10 cellular contexts compared by ENCODE assay signal in genomic region chr12:3962661-3963483, GRCh38.
DNase-seq lines count a peak whose midpoint lies in the region; ATAC-seq and TF ChIP-seq lines count a peak whose summit lies in the region.
"Had no signal": no experiment of that assay in that cellular context is flagged by ENCODE, and none has a peak within 500 bp of the region (broad histone marks: within the 10 kb centered on the region; RNA-seq: fewer than 3 reads in every experiment).

No MANE protein-coding gene starts in this region.

- no peaks in the 10 kb centered on the region for H3F3A ChIP-seq in MM.1S (ENCODE audit: insufficient read depth, low read length)

- no peaks in the 10 kb centered on the region for H3K9me3 ChIP-seq in MM.1S (replicated peaks; ENCODE audit: insufficient read depth, low read length)

- no peak overlapping the region for H3K4me3 ChIP-seq in MM.1S (ENCODE audit: low read length)

- H3K79me2 ChIP-seq in MM.1S (ENCODE audit: low read length), result no peaks in the 10 kb centered on the region

- no peaks in the 10 kb centered on the region for H3K4me1 ChIP-seq in MM.1S (ENCODE audit: low read length)

- no peaks in the 10 kb centered on the region for H3K9me2 ChIP-seq in MM.1S (replicated peaks; ENCODE audit: insufficient read depth, low read length)

- no peaks in the 10 kb centered on the region for H3K27me3 ChIP-seq in MM.1S (replicated peaks; ENCODE audit: insufficient read depth, low read length)

- ATAC-seq in GM18517 (IDR thresholded peaks at IDR 0.05; ENCODE audit: unreplicated experiment) (no peak), GM21737 (IDR thresholded peaks at IDR 0.05; ENCODE audit: unreplicated experiment) (no peak)

- H3K9ac ChIP-seq in MM.1S (ENCODE audit: low read length), result no peak overlapping the region

- TF ChIP-seq CTCF in MM.1S (IDR thresholded peaks at IDR 0.05; ENCODE audit: low read length), result no peak

- H2AFZ ChIP-seq in MM.1S (ENCODE audit: low read length), result no peak overlapping the region

- H3K4me2 ChIP-seq in MM.1S (ENCODE audit: low read depth, low read length), result no peak overlapping the region

- H4K20me1 ChIP-seq in MM.1S (ENCODE audit: insufficient read depth, low read length), result no peaks in the 10 kb centered on the region

- no peaks in the 10 kb centered on the region for H3K36me3 ChIP-seq in MM.1S (replicated peaks; ENCODE audit: insufficient read depth, low read length)

- H3K27ac ChIP-seq in MM.1S (ENCODE audit: low read length), result no peak overlapping the region

- DNase-seq in Daoy (ENCODE audit: low read depth), result peak; percentile 40
- DNase-seq in activated CD4-positive, CD25-positive, alpha-beta regulatory T cell treated with anti-CD3 and anti-CD28 coated beads, Interleukin-2, amount 50 U/mL, for 16 hours (ENCODE audit: low read depth, low spot score), result peak; percentile 14
- peak; percentile 14 for DNase-seq in activated naive CD8-positive, alpha-beta T cell treated with anti-CD3 and anti-CD28 coated beads, Interleukin-2, amount 50 U/mL, for 16 hours (ENCODE audit: low read depth, low spot score)
- peak; percentile 27 to 48 for DNase-seq in stimulated activated CD4-positive, alpha-beta T cell treated with anti-CD3 and anti-CD28 coated beads, Interleukin-15, amount 100 ng/mL, for 1 hour (ENCODE audit: low read depth in 1 of 2, low spot score in 1 of 2)
- DNase-seq in NCI-H748 (lab: John Stamatoyannopoulos, UW; ENCODE audit: unreplicated experiment), result no peak
- no peak for DNase-seq in MM.1S
- DNase-seq: DND-41, NCI-H69 had no signal

Comparison
In these comparisons a context has a peak if more than half of its experiments do, and no peak if none do; other contexts are left out.
1. DNase-seq: peak in Daoy (single experiment), activated CD4-positive, CD25-positive, alpha-beta regulatory T cell treated with anti-CD3 and anti-CD28 coated beads, Interleukin-2, amount 50 U/mL, for 16 hours (single experiment), activated naive CD8-positive, alpha-beta T cell treated with anti-CD3 and anti-CD28 coated beads, Interleukin-2, amount 50 U/mL, for 16 hours (single experiment) and stimulated activated CD4-positive, alpha-beta T cell treated with anti-CD3 and anti-CD28 coated beads, Interleukin-15, amount 100 ng/mL, for 1 hour (2 of 2); none in NCI-H748 (single experiment) and MM.1S (single experiment).